ENCODE assay signal across 19 cellular contexts in genomic region chr10:48322017-48322416, GRCh38. TPM values are rescaled to one million over a fixed set of nuclear protein-coding genes. Genes with fewer than 3 reads are reported as not detected.
"Had no signal": no experiment of that assay in that cellular context is flagged by ENCODE, and none has a peak within 500 bp of the region (broad histone marks: within the 10 kb centered on the region; RNA-seq: fewer than 3 reads in every experiment).

No MANE protein-coding gene starts in this region.

- DNase-seq: Karpas-422, KG1, MG63, NCI-H1092 treated with DMSO at 0.1 percent for 48 hours, NCI-H1436, NCI-H187, NCI-H2029 treated with DMSO at 0.1 percent for 48 hours, NCI-H2227 treated with DMSO at 0.1 percent for 48 hours, NCI-H510A, NCI-H524 treated with DMSO at 0.1 percent for 48 hours, NCI-H69, NCI-H774, Right ventricle myocardium superior, RPMI8226, SIG-M5, T-helper 1 cell had no signal

- H3K4me3 ChIP-seq: MG63, SJSA1, SK-N-MC had no signal

RNA-seq across cellular contexts. Expression of gene FRMPD2, which starts 47.5 kb away (rescaled TPM):
- total RNA-seq: HT-29 had no signal
